26 cellular contexts compared by ENCODE assay signal in genomic region chr3:60323651-60324050, GRCh38.
A peak's percentile ranks its signal among the peaks of the same experiment; 100 is the strongest.
DNase-seq lines count a peak whose midpoint lies in the region; ATAC-seq and TF ChIP-seq lines count a peak whose summit lies in the region.
"Had no signal": no experiment of that assay in that cellular context is flagged by ENCODE, and none has a peak within 500 bp of the region (broad histone marks: within the 10 kb centered on the region; RNA-seq: fewer than 3 reads in every experiment).

No MANE protein-coding gene starts in this region.

- H4K8ac ChIP-seq in mesendoderm (ENCODE audit: low read depth, low read length) = no peak overlapping the region

- no peak for TF ChIP-seq CTCF in WTC11 (IDR thresholded peaks at IDR 0.05)
- no peak for TF ChIP-seq CTCF in left ventricle myocardium inferior (IDR thresholded peaks at IDR 0.05; ENCODE audit: borderline replicate concordance)

- no peaks in the 10 kb centered on the region for H3K79me1 ChIP-seq in mesendoderm (ENCODE audit: low read length)

- H3K4me1 Mint-ChIP-seq in WTC11 = peaks cover 19% of the 10 kb centered on the region
- H3K4me1 Mint-ChIP-seq in stimulated activated naive CD8-positive, alpha-beta T cell treated with anti-CD3 and anti-CD28 coated beads, Interleukin-15, amount 100 ng/mL, for 72 hours = no peaks in the 10 kb centered on the region
- H3K4me1 Mint-ChIP-seq: B cell, IgD-negative memory B cell had no signal

- H3K36me3 ChIP-seq in mesendoderm (ENCODE audit: control insufficient read depth, insufficient read depth, low read length) = no peaks in the 10 kb centered on the region
- no peaks in the 10 kb centered on the region for H3K36me3 ChIP-seq in H7 (replicated peaks; ENCODE audit: control insufficient read depth, insufficient read depth, low read length)
- no peaks in the 10 kb centered on the region for H3K36me3 ChIP-seq in left ventricle myocardium inferior

- no peak overlapping the region for H2BK120ac ChIP-seq in mesendoderm (ENCODE audit: low read depth, low read length)

- no peak overlapping the region for H3K4me3 ChIP-seq in mesendoderm (ENCODE audit: low read length)
- no peak overlapping the region for H3K4me3 ChIP-seq in H7 (ENCODE audit: insufficient read depth, low read depth, low read length)
- H3K4me3 ChIP-seq in left ventricle myocardium inferior = no peak overlapping the region
- H3K4me3 ChIP-seq: GM23248 had no signal

- DNase-seq in NCI-H82 (lab: John Stamatoyannopoulos, UW) (peak; percentile 9), NCI-H82 treated with DMSO at 0.1 percent for 48 hours (lab: John Stamatoyannopoulos, UW; ENCODE audit: unreplicated experiment) (no peak), WTC11 (ENCODE audit: low spot score) (no peak), mesendoderm (peak; percentile 65), NCI-H510A (lab: John Stamatoyannopoulos, UW) (no peak), H7 (no peak), left ventricle myocardium inferior (no peak)
- no peak for DNase-seq in stimulated activated naive CD8-positive, alpha-beta T cell treated with anti-CD3 and anti-CD28 coated beads, Interleukin-15, amount 100 ng/mL, for 72 hours
- DNase-seq: Caco-2; CD8-positive, alpha-beta T cell; DMS 273 treated with DMSO at 0.1 percent for 48 hours; NCI-H1048; NCI-H1417; NCI-H187; NCI-H2171 treated with DMSO at 0.1 percent for 48 hours; NCI-H524 treated with DMSO at 0.1 percent for 48 hours; SHP77 had no signal

- no peak overlapping the region for H3K4me2 ChIP-seq in mesendoderm (ENCODE audit: low read length)

- H3K4me1 ChIP-seq in mesendoderm (ENCODE audit: control insufficient read depth, low read depth, low read length) (peaks cover 3% of the 10 kb centered on the region), left ventricle myocardium inferior (no peaks in the 10 kb centered on the region)
- H3K4me1 ChIP-seq: Caco-2 had no signal

- H2BK5ac ChIP-seq in mesendoderm (ENCODE audit: low read length) = no peak overlapping the region

- no peak overlapping the region for H2AK5ac ChIP-seq in mesendoderm (ENCODE audit: low read length)

- H4K5ac ChIP-seq in mesendoderm (ENCODE audit: low read length) = no peak overlapping the region

- no CpG with 5 or more reads among the region's 3 CpGs for WGBS in mesendoderm (ENCODE audit: extremely low coverage, insufficient coverage, low lambda C conversion rate)

- no peak overlapping the region for H3K4me3 Mint-ChIP-seq in WTC11
- no peak overlapping the region for H3K4me3 Mint-ChIP-seq in stimulated activated naive CD8-positive, alpha-beta T cell treated with anti-CD3 and anti-CD28 coated beads, Interleukin-15, amount 100 ng/mL, for 72 hours
- H3K4me3 Mint-ChIP-seq: B cell; CD8-positive, alpha-beta T cell; IgD-negative memory B cell had no signal

- H3K27ac ChIP-seq in mesendoderm (ENCODE audit: low read depth, low read length) = no peak overlapping the region
- H3K27ac ChIP-seq in left ventricle myocardium inferior (replicated peaks) = no peak overlapping the region
- H3K27ac ChIP-seq: 22Rv1, C4-2B, GM23248, HL-60, RWPE1 had no signal

- POLR2A ChIA-PET in WTC11 (lab: Charles Lee) = no interaction called here

- no peaks in the 10 kb centered on the region for H3K27me3 Mint-ChIP-seq in WTC11 (ENCODE audit: low read depth)
- no peaks in the 10 kb centered on the region for H3K27me3 Mint-ChIP-seq in stimulated activated naive CD8-positive, alpha-beta T cell treated with anti-CD3 and anti-CD28 coated beads, Interleukin-15, amount 100 ng/mL, for 72 hours
- H3K27me3 Mint-ChIP-seq: B cell, IgD-negative memory B cell had no signal

- no peak overlapping the region for H3K56ac ChIP-seq in mesendoderm (ENCODE audit: low read length)

- H3K9me3 Mint-ChIP-seq in WTC11 = no peaks in the 10 kb centered on the region
- H3K9me3 Mint-ChIP-seq in stimulated activated naive CD8-positive, alpha-beta T cell treated with anti-CD3 and anti-CD28 coated beads, Interleukin-15, amount 100 ng/mL, for 72 hours = peaks cover 0 to 8% of the 10 kb centered on the region in 2 donors
- H3K9me3 Mint-ChIP-seq: CD8-positive, alpha-beta T cell; IgD-negative memory B cell had no signal

- no peak overlapping the region for H3K4ac ChIP-seq in mesendoderm (ENCODE audit: low read depth, low read length)

- ATAC-seq in WTC11 = 0 out of 2 replicates have a peak, but pooled peaks have one; percentile 24
- ATAC-seq in stimulated activated naive CD8-positive, alpha-beta T cell treated with anti-CD3 and anti-CD28 coated beads, Interleukin-15, amount 100 ng/mL, for 72 hours = no peak
- ATAC-seq: CD8-positive, alpha-beta T cell; HCT116; Panc1 had no signal

- no peak overlapping the region for H3K23ac ChIP-seq in mesendoderm (ENCODE audit: low read length)

- CTCF ChIA-PET in WTC11 (lab: Charles Lee) = interaction anchor here (0.7 to 1.4 kb wide), 5 partner anchors 9 to 245 kb away, joined by 3 to 4 read pairs (median 3); no protein-coding TSS in a partner anchor

- no peaks in the 10 kb centered on the region for H3K36me3 Mint-ChIP-seq in WTC11
- H3K36me3 Mint-ChIP-seq: CD8-positive, alpha-beta T cell had no signal

- H3K9me3 ChIP-seq in left ventricle myocardium inferior (replicated peaks) = no peaks in the 10 kb centered on the region
- H3K9me3 ChIP-seq: Caco-2 had no signal

- no peaks in the 10 kb centered on the region for H3K79me2 ChIP-seq in mesendoderm (ENCODE audit: control insufficient read depth, insufficient read depth, low read length)

- H3K9ac ChIP-seq in mesendoderm (ENCODE audit: low read length) = no peak overlapping the region
- H3K9ac ChIP-seq: GM23248 had no signal

- intact Hi-C loops in left ventricle myocardium inferior (cut with micrococcal nuclease) = no loop called here

- no peak overlapping the region for H2BK15ac ChIP-seq in mesendoderm (replicated peaks; ENCODE audit: low read depth)

- H3K27ac Mint-ChIP-seq in WTC11 = no peak overlapping the region; the same call in 1 of the 2 replicates
- no peak overlapping the region for H3K27ac Mint-ChIP-seq in stimulated activated naive CD8-positive, alpha-beta T cell treated with anti-CD3 and anti-CD28 coated beads, Interleukin-15, amount 100 ng/mL, for 72 hours
- H3K27ac Mint-ChIP-seq: B cell; CD8-positive, alpha-beta T cell; IgD-negative memory B cell had no signal

- H3K18ac ChIP-seq in mesendoderm (ENCODE audit: low read length) = no peak overlapping the region

- H3K27me3 ChIP-seq in mesendoderm (ENCODE audit: insufficient read depth, low read length, poor library complexity) = no peaks in the 10 kb centered on the region
- H3K27me3 ChIP-seq in H7 (ENCODE audit: control insufficient read depth, insufficient read depth, low read length) = no peaks in the 10 kb centered on the region
- H3K27me3 ChIP-seq in left ventricle myocardium inferior (ENCODE audit: low read depth) = no peaks in the 10 kb centered on the region

TF ChIP-seq in WTC11, 78 proteins besides CTCF, POLR2A, EP300 and RAD21:
- TF ChIP-seq, protein P1, sequence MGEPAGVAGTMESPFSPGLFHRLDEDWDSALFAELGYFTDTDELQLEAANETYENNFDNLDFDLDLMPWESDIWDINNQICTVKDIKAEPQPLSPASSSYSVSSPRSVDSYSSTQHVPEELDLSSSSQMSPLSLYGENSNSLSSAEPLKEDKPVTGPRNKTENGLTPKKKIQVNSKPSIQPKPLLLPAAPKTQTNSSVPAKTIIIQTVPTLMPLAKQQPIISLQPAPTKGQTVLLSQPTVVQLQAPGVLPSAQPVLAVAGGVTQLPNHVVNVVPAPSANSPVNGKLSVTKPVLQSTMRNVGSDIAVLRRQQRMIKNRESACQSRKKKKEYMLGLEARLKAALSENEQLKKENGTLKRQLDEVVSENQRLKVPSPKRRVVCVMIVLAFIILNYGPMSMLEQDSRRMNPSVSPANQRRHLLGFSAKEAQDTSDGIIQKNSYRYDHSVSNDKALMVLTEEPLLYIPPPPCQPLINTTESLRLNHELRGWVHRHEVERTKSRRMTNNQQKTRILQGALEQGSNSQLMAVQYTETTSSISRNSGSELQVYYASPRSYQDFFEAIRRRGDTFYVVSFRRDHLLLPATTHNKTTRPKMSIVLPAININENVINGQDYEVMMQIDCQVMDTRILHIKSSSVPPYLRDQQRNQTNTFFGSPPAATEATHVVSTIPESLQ (CRISPR knock-in tag; IDR thresholded peaks at IDR 0.05) = no peak
- TF ChIP-seq NFE2L1 (CRISPR knock-in tag; IDR thresholded peaks at IDR 0.05) = no peak
- TF ChIP-seq, protein P2, sequence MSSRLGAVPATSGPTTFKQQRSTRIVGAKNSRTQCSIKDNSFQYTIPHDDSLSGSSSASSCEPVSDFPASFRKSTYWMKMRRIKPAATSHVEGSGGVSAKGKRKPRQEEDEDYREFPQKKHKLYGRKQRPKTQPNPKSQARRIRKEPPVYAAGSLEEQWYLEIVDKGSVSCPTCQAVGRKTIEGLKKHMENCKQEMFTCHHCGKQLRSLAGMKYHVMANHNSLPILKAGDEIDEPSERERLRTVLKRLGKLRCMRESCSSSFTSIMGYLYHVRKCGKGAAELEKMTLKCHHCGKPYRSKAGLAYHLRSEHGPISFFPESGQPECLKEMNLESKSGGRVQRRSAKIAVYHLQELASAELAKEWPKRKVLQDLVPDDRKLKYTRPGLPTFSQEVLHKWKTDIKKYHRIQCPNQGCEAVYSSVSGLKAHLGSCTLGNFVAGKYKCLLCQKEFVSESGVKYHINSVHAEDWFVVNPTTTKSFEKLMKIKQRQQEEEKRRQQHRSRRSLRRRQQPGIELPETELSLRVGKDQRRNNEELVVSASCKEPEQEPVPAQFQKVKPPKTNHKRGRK (CRISPR knock-in tag; IDR thresholded peaks at IDR 0.05; ENCODE audit: borderline replicate concordance) = no peak
- no peak for TF ChIP-seq ZNF281 (CRISPR knock-in tag; IDR thresholded peaks at IDR 0.05)
- no peak for TF ChIP-seq RORB (CRISPR knock-in tag; IDR thresholded peaks at IDR 0.05)

Comparison
In these comparisons a context has a peak if more than half of its experiments do, and no peak if none do; other contexts are left out.
1. DNase-seq: peak in NCI-H82 (single experiment) and mesendoderm (single experiment); none in NCI-H82 treated with DMSO at 0.1 percent for 48 hours (single experiment), WTC11 (single experiment), NCI-H510A (single experiment), H7 (single experiment), stimulated activated naive CD8-positive, alpha-beta T cell treated with anti-CD3 and anti-CD28 coated beads, Interleukin-15, amount 100 ng/mL, for 72 hours (0 of 2) and left ventricle myocardium inferior (single experiment).